In genomic region chr11:32529994-32530588, GRCh38 we compare ENCODE assay signal across 15 cellular contexts. TPM values are rescaled to one million over a fixed set of nuclear protein-coding genes. Genes with fewer than 3 reads are reported as not detected.
DNase-seq lines count a peak whose midpoint lies in the region; ATAC-seq and TF ChIP-seq lines count a peak whose summit lies in the region.
"Had no signal": no experiment of that assay in that cellular context is flagged by ENCODE, and none has a peak within 500 bp of the region (broad histone marks: within the 10 kb centered on the region; RNA-seq: fewer than 3 reads in every experiment).

No MANE protein-coding gene starts in this region.

- ATAC-seq in GM19035 (IDR thresholded peaks at IDR 0.05; ENCODE audit: unreplicated experiment) (peak; percentile 97), GM21723 (IDR thresholded peaks at IDR 0.05; ENCODE audit: unreplicated experiment) (peak; percentile 99), HG03139 (IDR thresholded peaks at IDR 0.05; ENCODE audit: unreplicated experiment) (peak; percentile 98), heart left ventricle (no peak)
- ATAC-seq in stimulated activated naive B cell treated with anti-CD40 and anti-IgM and Interleukin-4, amounts not matched to agents 10 μg/mL and 1 μg/mL and 100 μg/mL, for 72 hours (replicated peaks) = peak; percentile 93 to 99
- ATAC-seq in activated naive CD8-positive, alpha-beta T cell treated with anti-CD3 and anti-CD28 coated beads, Interleukin-2, amount 50 U/mL, for 24 hours = no peak
- ATAC-seq: pancreas had no signal

- DNase-seq in stimulated activated naive B cell treated with anti-CD40 and anti-IgM and Interleukin-4, amounts not matched to agents 10 μg/mL and 1 μg/mL and 100 μg/mL, for 72 hours = peak; percentile 15
- no peak for DNase-seq in foreskin melanocyte
- no peak for DNase-seq in activated naive CD8-positive, alpha-beta T cell treated with anti-CD3 and anti-CD28 coated beads, Interleukin-2, amount 50 U/mL, for 24 hours
- DNase-seq in heart left ventricle = no peak
- DNase-seq: activated effector memory CD4-positive, alpha-beta T cell treated with anti-CD3 and anti-CD28 coated beads, Interleukin-2, amount 50 U/mL, for 16 hours; DND-41; HFFc6; NCI-H1105 treated with DMSO at 0.1 percent for 48 hours; pancreas; stimulated activated CD4-positive, alpha-beta T cell treated with anti-CD3 and anti-CD28 coated beads, Interleukin-4, amount 100 ng/mL, for 1 hour; substantia nigra; WERI-Rb-1 had no signal

- no peaks in the 10 kb centered on the region for H3K27me3 ChIP-seq in heart left ventricle
- H3K27me3 ChIP-seq: pancreas had no signal

- H3K27ac Mint-ChIP-seq in stimulated activated naive B cell treated with anti-CD40 and anti-IgM and Interleukin-4, amounts not matched to agents 10 μg/mL and 1 μg/mL and 100 μg/mL, for 72 hours = peak overlapping the region; percentile 53
- no peak overlapping the region for H3K27ac Mint-ChIP-seq in activated naive CD8-positive, alpha-beta T cell treated with anti-CD3 and anti-CD28 coated beads, Interleukin-2, amount 50 U/mL, for 24 hours
- H3K27ac Mint-ChIP-seq: HFFc6 had no signal

- no peaks in the 10 kb centered on the region for H3K36me3 ChIP-seq in heart left ventricle
- H3K36me3 ChIP-seq: pancreas, WERI-Rb-1 had no signal

- H3K27me3 Mint-ChIP-seq in stimulated activated naive B cell treated with anti-CD40 and anti-IgM and Interleukin-4, amounts not matched to agents 10 μg/mL and 1 μg/mL and 100 μg/mL, for 72 hours = peaks cover 6 to 8% of the 10 kb centered on the region in 2 donors
- H3K27me3 Mint-ChIP-seq in activated naive CD8-positive, alpha-beta T cell treated with anti-CD3 and anti-CD28 coated beads, Interleukin-2, amount 50 U/mL, for 24 hours = peaks cover 2% of the 10 kb centered on the region

- no peak for TF ChIP-seq POLR2A in heart left ventricle (IDR thresholded peaks at IDR 0.05)

- H3K9me3 Mint-ChIP-seq in stimulated activated naive B cell treated with anti-CD40 and anti-IgM and Interleukin-4, amounts not matched to agents 10 μg/mL and 1 μg/mL and 100 μg/mL, for 72 hours = no peaks in the 10 kb centered on the region
- H3K9me3 Mint-ChIP-seq in activated naive CD8-positive, alpha-beta T cell treated with anti-CD3 and anti-CD28 coated beads, Interleukin-2, amount 50 U/mL, for 24 hours = no peaks in the 10 kb centered on the region
- H3K9me3 Mint-ChIP-seq: HFFc6 had no signal

- intact Hi-C loops in heart left ventricle (cut with DNase I) = no loop called here

- H3K4me3 Mint-ChIP-seq in stimulated activated naive B cell treated with anti-CD40 and anti-IgM and Interleukin-4, amounts not matched to agents 10 μg/mL and 1 μg/mL and 100 μg/mL, for 72 hours = no peak overlapping the region
- H3K4me3 Mint-ChIP-seq in activated naive CD8-positive, alpha-beta T cell treated with anti-CD3 and anti-CD28 coated beads, Interleukin-2, amount 50 U/mL, for 24 hours = no peak overlapping the region
- H3K4me3 Mint-ChIP-seq: HFFc6 had no signal

- no peak overlapping the region for H3K4me3 ChIP-seq in heart left ventricle
- H3K4me3 ChIP-seq: pancreas had no signal

- no peaks in the 10 kb centered on the region for H3K36me3 Mint-ChIP-seq in stimulated activated naive B cell treated with anti-CD40 and anti-IgM and Interleukin-4, amounts not matched to agents 10 μg/mL and 1 μg/mL and 100 μg/mL, for 72 hours
- no peaks in the 10 kb centered on the region for H3K36me3 Mint-ChIP-seq in activated naive CD8-positive, alpha-beta T cell treated with anti-CD3 and anti-CD28 coated beads, Interleukin-2, amount 50 U/mL, for 24 hours (ENCODE audit: low read depth)

- H3K9me3 ChIP-seq in heart left ventricle = no peaks in the 10 kb centered on the region
- H3K9me3 ChIP-seq: pancreas had no signal

- 88 to 94% (median 93%) methylated on average over 8 of the region's 8 CpGs for WGBS in heart left ventricle, 4 donors

- H3K4me1 ChIP-seq in heart left ventricle = no peaks in the 10 kb centered on the region
- H3K4me1 ChIP-seq: pancreas had no signal

- peaks cover 7 to 12% of the 10 kb centered on the region in 2 donors for H3K4me1 Mint-ChIP-seq in stimulated activated naive B cell treated with anti-CD40 and anti-IgM and Interleukin-4, amounts not matched to agents 10 μg/mL and 1 μg/mL and 100 μg/mL, for 72 hours
- H3K4me1 Mint-ChIP-seq in activated naive CD8-positive, alpha-beta T cell treated with anti-CD3 and anti-CD28 coated beads, Interleukin-2, amount 50 U/mL, for 24 hours = no peaks in the 10 kb centered on the region

- no peak for TF ChIP-seq CTCF in heart left ventricle (IDR thresholded peaks at IDR 0.05)

- no peak overlapping the region for H3K27ac ChIP-seq in heart left ventricle
- H3K27ac ChIP-seq: pancreas, WERI-Rb-1 had no signal

RNA-seq across cellular contexts. Expression of gene EIF3M, which starts 53.5 kb away (rescaled TPM):
- 100 to 1,000 TPM; 143 to 269 (median 172) TPM for total RNA-seq in heart left ventricle
- 100 to 1,000 TPM; 183 to 353 TPM for polyA plus RNA-seq in heart left ventricle

Comparison
In these comparisons a context has a peak if more than half of its experiments do, and no peak if none do; other contexts are left out.
1. ATAC-seq: peak in GM19035 (single experiment), GM21723 (single experiment), HG03139 (single experiment) and stimulated activated naive B cell treated with anti-CD40 and anti-IgM and Interleukin-4, amounts not matched to agents 10 μg/mL and 1 μg/mL and 100 μg/mL, for 72 hours (2 of 2); none in activated naive CD8-positive, alpha-beta T cell treated with anti-CD3 and anti-CD28 coated beads, Interleukin-2, amount 50 U/mL, for 24 hours (single experiment) and heart left ventricle (0 of 4).